Comparison of ENCODE assay signal across 9 cellular contexts in genomic region chr10:47340613-47341170, GRCh38. TPM values are rescaled to one million over a fixed set of nuclear protein-coding genes. Genes with fewer than 3 reads are reported as not detected.
DNase-seq lines count a peak whose midpoint lies in the region; ATAC-seq, FAIRE-seq and TF ChIP-seq lines count a peak whose summit lies in the region.
"Had no signal": no experiment of that assay in that cellular context is flagged by ENCODE, and none has a peak within 500 bp of the region (broad histone marks: within the 10 kb centered on the region; RNA-seq: fewer than 3 reads in every experiment).

No MANE protein-coding gene starts in this region.

- TF ChIP-seq EP300 in neural cell (conservative IDR thresholded peaks at IDR 0.05; ENCODE audit: poor library complexity, severe bottlenecking) (no peak), stomach (IDR thresholded peaks at IDR 0.05) (no peak)

- H4K20me1 ChIP-seq in fibroblast of lung (ENCODE audit: control insufficient read depth, extremely low read depth, insufficient read depth, low read length) (no peaks in the 10 kb centered on the region), neural cell (ENCODE audit: insufficient read depth) (no peaks in the 10 kb centered on the region)

- peak; percentile 90 for TF ChIP-seq CTCF in AG04449 (IDR thresholded peaks at IDR 0.05; ENCODE audit: insufficient read depth, low read length, missing control alignments)
- TF ChIP-seq CTCF in fibroblast of lung (conservative IDR thresholded peaks at IDR 0.05 in 1 of 2, IDR thresholded peaks at IDR 0.05 in 1 of 2; ENCODE audit: low read depth in 1 of 2, low read length in 2 of 2) = peak; percentile 92 to 96
- peak; percentile 68 for TF ChIP-seq CTCF in neural cell (IDR thresholded peaks at IDR 0.05; ENCODE audit: poor library complexity, severe bottlenecking)
- peak in 5 of 7 experiments; percentile 28 to 93 (median 83) for TF ChIP-seq CTCF in stomach (IDR thresholded peaks at IDR 0.05)

- H3K36me3 ChIP-seq in fibroblast of lung (ENCODE audit: control insufficient read depth, insufficient read depth, low read length) (no peaks in the 10 kb centered on the region), neural cell (ENCODE audit: insufficient read depth, low read length) (no peaks in the 10 kb centered on the region), stomach (no peaks in the 10 kb centered on the region)

- H3K9me3 ChIP-seq in fibroblast of lung (ENCODE audit: control insufficient read depth, insufficient read depth, low read depth, low read length) (no peaks in the 10 kb centered on the region), neural cell (ENCODE audit: low read length) (no peaks in the 10 kb centered on the region), stomach (no peaks in the 10 kb centered on the region)

- H2AFZ ChIP-seq in fibroblast of lung (ENCODE audit: low read length) (no peak overlapping the region), neural cell (ENCODE audit: low read depth, low read length) (no peak overlapping the region)

- H3K79me2 ChIP-seq in fibroblast of lung (ENCODE audit: control insufficient read depth, insufficient read depth, low read length) (no peaks in the 10 kb centered on the region), neural cell (replicated peaks; ENCODE audit: insufficient read depth, low read length) (no peaks in the 10 kb centered on the region)

- H3K27ac ChIP-seq in fibroblast of lung (ENCODE audit: insufficient read depth, low read length) = no peak overlapping the region
- no peak overlapping the region for H3K27ac ChIP-seq in neural cell (ENCODE audit: low read length)
- no peak overlapping the region for H3K27ac ChIP-seq in stomach
- H3K27ac ChIP-seq: skin epidermis had no signal

- intact Hi-C loops in stomach (cut with DNase I; ENCODE audit: low total_unique reads) = no loop called here

- CTCF ChIA-PET in AG04449 (lab: Yijun Ruan, JAX) = interaction anchor here (0.7 to 4.1 kb wide), 21 partner anchors 9 to 347 kb away, joined by 3 to 25 read pairs (median 4); no protein-coding TSS in a partner anchor

- H3K4me1 ChIP-seq in fibroblast of lung (ENCODE audit: control insufficient read depth, extremely low read depth, insufficient read depth, low read length) = no peaks in the 10 kb centered on the region
- H3K4me1 ChIP-seq in stomach = peaks cover 0 to 8% (median 0%) of the 10 kb centered on the region in 4 donors

- peak; percentile 59 for TF ChIP-seq RAD21 in neural cell (conservative IDR thresholded peaks at IDR 0.05)

- FAIRE-seq in GM12892 (lab: Jason Lieb, UNC) = no peak

- TF ChIP-seq POLR2A in GM12892 (IDR thresholded peaks at IDR 0.05; ENCODE audit: low read depth, low read length) (no peak), stomach (IDR thresholded peaks at IDR 0.05) (no peak)

- DNase-seq in AG04449 (ENCODE audit: low read depth, low spot score) (no peak), GM12892 (ENCODE audit: insufficient read length) (peak; percentile 46), NCI-H526 treated with DMSO at 0.1 percent for 48 hours (lab: John Stamatoyannopoulos, UW) (peak; percentile 30), activated T-cell treated with anti-CD3 and anti-CD28 coated beads for 1 hour (ENCODE audit: low read depth) (peak; percentile 62), fibroblast of lung (ENCODE audit: low read depth in 2 of 2) (peak; percentile 19 to 53), stomach (peak; percentile 68)

- no peaks in the 10 kb centered on the region for H3K9me2 ChIP-seq in neural cell (ENCODE audit: insufficient read depth, low read length)

- ATAC-seq in GM19023 (IDR thresholded peaks at IDR 0.05; ENCODE audit: unreplicated experiment) = no peak

- no peaks in the 10 kb centered on the region for H3K27me3 ChIP-seq in fibroblast of lung (ENCODE audit: control insufficient read depth, insufficient read depth, low read length)
- no peaks in the 10 kb centered on the region for H3K27me3 ChIP-seq in neural cell (ENCODE audit: insufficient read depth, low read depth, low read length)
- peaks cover 0 to 13% (median 0%) of the 10 kb centered on the region in 3 donors for H3K27me3 ChIP-seq in stomach

- POLR2A ChIA-PET in AG04449 (lab: Yijun Ruan, JAX) = no interaction called here

- H3K9ac ChIP-seq in fibroblast of lung (ENCODE audit: insufficient read depth, low read length) (no peak overlapping the region), neural cell (ENCODE audit: low read length) (no peak overlapping the region)

- H3K4me2 ChIP-seq in fibroblast of lung (ENCODE audit: extremely low read depth, insufficient read depth, low read length) (no peak overlapping the region), neural cell (ENCODE audit: low read length) (no peak overlapping the region)

- WGBS in stomach, 5 donors = 66 to 74% (median 66%) methylated on average over 5 of the region's 5 CpGs

- H3F3A ChIP-seq in neural cell (ENCODE audit: insufficient read depth, low read length, poor library complexity, severe bottlenecking) = no peaks in the 10 kb centered on the region

- no peak overlapping the region for H3K4me3 ChIP-seq in AG04449 (ENCODE audit: low read depth, low read length)
- no peak overlapping the region for H3K4me3 ChIP-seq in fibroblast of lung (replicated peaks in 1 of 4; ENCODE audit: control extremely low read depth in 1 of 4, insufficient read depth in 1 of 4, low read depth in 3 of 4, low read length in 4 of 4)
- H3K4me3 ChIP-seq in neural cell (ENCODE audit: low read length) = no peak overlapping the region
- no peak overlapping the region for H3K4me3 ChIP-seq in stomach
- H3K4me3 ChIP-seq: skin epidermis had no signal

TF ChIP-seq in neural cell, 6 proteins besides CTCF, POLR2A, EP300 and RAD21:
- TF ChIP-seq REST (IDR thresholded peaks at IDR 0.05; ENCODE audit: borderline replicate concordance) (no peak), SMC3 (conservative IDR thresholded peaks at IDR 0.05; ENCODE audit: poor library complexity) (peak; percentile 62)

RNA-seq across cellular contexts. Expression of gene RBP3, which starts 7.5 kb away (rescaled TPM):
- polyA plus RNA-seq in GM12892 (2012; ENCODE audit: missing spikeins) = not detected
- not detected in 2 replicates for total RNA-seq in fibroblast of lung
- not detected in 2 replicates for polyA plus RNA-seq in fibroblast of lung
- polyA plus RNA-seq in fibroblast of lung (2012) = not detected in 2 replicates
- not detected in 2 replicates for polyA minus RNA-seq in fibroblast of lung (ENCODE audit: low replicate concordance)
- not detected in 2 replicates for polyA plus RNA-seq in neural cell
- not detected in 2 replicates for polyA minus RNA-seq in neural cell
- total RNA-seq in stomach = not detected
- not detected for polyA plus RNA-seq in stomach

RNA-seq across cellular contexts. Expression of gene GDF2, which starts 18.4 kb away (rescaled TPM):
- not detected for polyA plus RNA-seq in GM12892 (2012; ENCODE audit: missing spikeins)
- total RNA-seq in fibroblast of lung = not detected in 2 replicates
- polyA plus RNA-seq in fibroblast of lung = not detected in 2 replicates
- not detected in 2 replicates for polyA plus RNA-seq in fibroblast of lung (2012)
- not detected in 2 replicates for polyA minus RNA-seq in fibroblast of lung (ENCODE audit: low replicate concordance)
- polyA plus RNA-seq in neural cell = not detected in 2 replicates
- polyA minus RNA-seq in neural cell = not detected in 2 replicates
- not detected for total RNA-seq in stomach
- not detected for polyA plus RNA-seq in stomach

RNA-seq across cellular contexts. Expression of gene GDF10, which starts 40.7 kb away (rescaled TPM):
- not detected for polyA plus RNA-seq in GM12892 (2012; ENCODE audit: missing spikeins)
- total RNA-seq in fibroblast of lung (8.0 and 25.1 TPM in 2 replicates), stomach (1 to 10 TPM in 1 of 5 donors, not detected in 4; 2.6 TPM)
- polyA plus RNA-seq in fibroblast of lung (6.2 and 16.2 TPM in 2 replicates), neural cell (0.44 and 0.66 TPM in 2 replicates), stomach (under 1 TPM in 2 of 3 donors, not detected in 1; 0.31 to 0.90 TPM)
- polyA plus RNA-seq in fibroblast of lung (2012) = 6.9 and 18.5 TPM in 2 replicates
- polyA minus RNA-seq in fibroblast of lung (ENCODE audit: low replicate concordance) (4.0 and 13.1 TPM in 2 replicates), neural cell (0.97 and 1.4 TPM in 2 replicates)

RNA-seq across cellular contexts. Expression of gene ZNF488, which starts 43.4 kb away (rescaled TPM):
- polyA plus RNA-seq in GM12892 (2012; ENCODE audit: missing spikeins) = not detected
- total RNA-seq in fibroblast of lung (under 0.01 TPM in 1 of 2 replicates, not detected in the other), stomach (10 to 100 TPM in 1 of 5 donors, 1 to 10 TPM in 1, under 1 TPM in 2, not detected in 1; 0.43 to 15.1 (median 1.4) TPM)
- polyA plus RNA-seq in fibroblast of lung (0.07 TPM in 2 replicates), neural cell (0.85 and 1.2 TPM in 2 replicates), stomach (under 1 TPM in 2 of 3 donors, not detected in 1; 0.50 to 0.68 TPM)
- 0.06 TPM in 1 of 2 replicates, not detected in the other for polyA plus RNA-seq in fibroblast of lung (2012)
- polyA minus RNA-seq in fibroblast of lung (ENCODE audit: low replicate concordance) (not detected in 2 replicates), neural cell (0.97 and 1.5 TPM in 2 replicates)
